In the genomic region with DNA sequence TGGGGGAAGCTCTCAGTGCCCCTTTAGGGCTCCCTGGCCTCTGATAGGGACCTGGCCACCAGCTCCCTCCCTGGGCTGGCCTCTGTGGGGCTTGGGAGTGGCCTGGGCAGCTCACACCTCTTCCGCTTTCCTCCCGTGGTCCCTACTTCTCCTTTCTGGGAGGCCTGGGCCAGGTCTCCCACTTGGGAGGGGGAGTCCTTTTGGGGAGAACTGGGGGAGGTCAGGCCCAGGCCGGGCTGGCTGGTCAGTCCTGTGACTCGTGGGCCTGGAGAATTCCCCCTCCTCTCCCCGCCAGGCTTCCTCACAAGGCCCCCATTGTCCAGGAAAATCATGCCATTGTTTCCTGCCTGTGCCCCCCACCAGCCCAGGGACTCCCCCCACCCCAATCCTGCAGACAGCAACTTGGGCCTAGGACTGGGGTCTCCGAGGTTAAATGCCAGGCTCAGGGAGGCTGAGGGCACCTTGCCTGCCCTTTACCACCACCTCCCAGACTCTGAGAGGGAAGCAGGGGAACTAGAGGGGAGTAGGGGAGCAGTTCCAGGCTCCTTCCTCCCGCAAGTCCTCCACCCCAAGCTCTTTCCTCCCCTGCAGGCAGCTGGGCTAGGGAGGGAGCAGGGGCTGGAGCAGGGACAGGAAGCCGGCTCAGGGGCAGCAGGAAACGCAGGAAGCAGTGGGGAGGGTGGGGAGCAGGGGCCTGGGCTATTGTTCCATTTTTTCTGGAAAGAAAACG, we compare ENCODE assay signal across 8 cellular contexts. TPM values are rescaled to one million over a fixed set of nuclear protein-coding genes. Genes with fewer than 3 reads are reported as not detected.
DNase-seq lines count a peak whose midpoint lies in the region; ATAC-seq and TF ChIP-seq lines count a peak whose summit lies in the region.

No MANE protein-coding gene starts in this region.

- peaks cover 3% of the 10 kb centered on the region for H3K27me3 Mint-ChIP-seq in HFFc6 (ENCODE audit: insufficient read depth)
- no peaks in the 10 kb centered on the region for H3K27me3 Mint-ChIP-seq in activated CD8-positive, alpha-beta T cell treated with anti-CD3 and anti-CD28 coated beads, Interleukin-2, amount 10 ng/mL, durations not matched to agents 7 days and 5 days (ENCODE audit: low read depth)

- intact Hi-C loops in left ventricle myocardium superior (cut with micrococcal nuclease): no loop called here

- peak overlapping the region; percentile 77; the same call in 1 of the 2 replicates for H3K27ac Mint-ChIP-seq in HFFc6
- peak overlapping the region; percentile 53 for H3K27ac Mint-ChIP-seq in activated CD8-positive, alpha-beta T cell treated with anti-CD3 and anti-CD28 coated beads, Interleukin-2, amount 10 ng/mL, durations not matched to agents 7 days and 5 days

- no peaks in the 10 kb centered on the region for H3K9me3 Mint-ChIP-seq in HFFc6
- H3K9me3 Mint-ChIP-seq in activated CD8-positive, alpha-beta T cell treated with anti-CD3 and anti-CD28 coated beads, Interleukin-2, amount 10 ng/mL, durations not matched to agents 7 days and 5 days (ENCODE audit: insufficient read depth): no peaks in the 10 kb centered on the region

- H3K4me1 ChIP-seq in skeletal muscle tissue (ENCODE audit: control insufficient read depth in 3 of 3, insufficient read depth in 3 of 3, low read length in 3 of 3): peaks cover 59 to 65% (median 65%) of the 10 kb centered on the region in 3 donors

- H3K9me3 ChIP-seq in skeletal muscle tissue (ENCODE audit: control insufficient read depth in 3 of 3, low read length in 3 of 3): no peaks in the 10 kb centered on the region

- POLR2A ChIA-PET in activated CD8-positive, alpha-beta T cell treated with anti-CD3 and anti-CD28 coated beads, Interleukin-2, amount 10 ng/mL, durations not matched to agents 7 days and 5 days (lab: Charles Lee): interaction anchor here (0.9 kb wide), 1 partner anchor 34 kb away, joined by 5 read pairs; no protein-coding TSS in a partner anchor

- H3K4me3 ChIP-seq in skeletal muscle tissue (ENCODE audit: low read length in 3 of 3): peak overlapping the region; percentile 90 to 98 (median 95)

- TF ChIP-seq CTCF in HFFc6 (IDR thresholded peaks at IDR 0.05): no peak

- H3K36me3 Mint-ChIP-seq in HFFc6 (ENCODE audit: low read depth): peaks cover 15% of the 10 kb centered on the region
- H3K36me3 Mint-ChIP-seq in activated CD8-positive, alpha-beta T cell treated with anti-CD3 and anti-CD28 coated beads, Interleukin-2, amount 10 ng/mL, durations not matched to agents 7 days and 5 days (ENCODE audit: low read depth): peaks cover 42% of the 10 kb centered on the region

- H3K36me3 ChIP-seq in skeletal muscle tissue (ENCODE audit: control insufficient read depth in 3 of 3, insufficient read depth in 3 of 3, low read length in 3 of 3): peaks cover 2 to 20% (median 10%) of the 10 kb centered on the region in 3 donors

- no peak for DNase-seq in HFFc6
- DNase-seq in activated CD8-positive, alpha-beta T cell treated with anti-CD3 and anti-CD28 coated beads, Interleukin-2, amount 10 ng/mL, durations not matched to agents 7 days and 5 days: no peak
- peak; percentile 70 for DNase-seq in left ventricle myocardium superior
- no peak for DNase-seq in NCI-H2081 treated with DMSO at 0.1 percent for 48 hours (lab: John Stamatoyannopoulos, UW)
- DNase-seq in HuH-7.5 (ENCODE audit: low spot score): no peak

- H3K27ac ChIP-seq in skeletal muscle tissue (ENCODE audit: low read depth, low read length): peak overlapping the region; percentile 26

- H3K4me1 Mint-ChIP-seq in HFFc6 (ENCODE audit: low read depth): peaks cover 48% of the 10 kb centered on the region
- H3K4me1 Mint-ChIP-seq in activated CD8-positive, alpha-beta T cell treated with anti-CD3 and anti-CD28 coated beads, Interleukin-2, amount 10 ng/mL, durations not matched to agents 7 days and 5 days (ENCODE audit: low read depth): peaks cover 49% of the 10 kb centered on the region

- no peak for ATAC-seq in activated CD8-positive, alpha-beta T cell treated with anti-CD3 and anti-CD28 coated beads, Interleukin-2, amount 10 ng/mL, durations not matched to agents 7 days and 5 days
- ATAC-seq in left ventricle myocardium superior (no peak), HG03342 (IDR thresholded peaks at IDR 0.05; ENCODE audit: unreplicated experiment) (no peak), GM19023 (IDR thresholded peaks at IDR 0.05; ENCODE audit: unreplicated experiment) (no peak)

- CTCF ChIA-PET in activated CD8-positive, alpha-beta T cell treated with anti-CD3 and anti-CD28 coated beads, Interleukin-2, amount 10 ng/mL, durations not matched to agents 7 days and 5 days (lab: Charles Lee): interaction anchor here (1.4 to 3.9 kb wide), 5 partner anchors 17 to 71 kb away, joined by 3 to 24 read pairs (median 4); a partner anchor contains a TSS

- no peaks in the 10 kb centered on the region for H3K27me3 ChIP-seq in skeletal muscle tissue (ENCODE audit: control insufficient read depth in 3 of 3, insufficient read depth in 3 of 3, low read length in 3 of 3)

- peak overlapping the region; percentile 69 to 91 (median 91) for H3K9ac ChIP-seq in skeletal muscle tissue (ENCODE audit: low read depth in 1 of 3, low read length in 3 of 3)

- peak overlapping the region; percentile 96 for H3K4me3 Mint-ChIP-seq in HFFc6
- peak overlapping the region; percentile 86 for H3K4me3 Mint-ChIP-seq in activated CD8-positive, alpha-beta T cell treated with anti-CD3 and anti-CD28 coated beads, Interleukin-2, amount 10 ng/mL, durations not matched to agents 7 days and 5 days

RNA-seq across cellular contexts. Expression of a gene that starts 2.8 kb away (rescaled TPM):
- total RNA-seq in HFFc6 (2021; fragmentation: NEBNext Ultra II Directional; extraction: Animal tissue kit (Norgen Biotek cat#: 25700)): 10 to 100 TPM; 42.1 to 51.1 (median 46.5) TPM
- 10 to 100 TPM; 56.7 to 66.5 TPM for total RNA-seq in activated CD8-positive, alpha-beta T cell treated with anti-CD3 and anti-CD28 coated beads, Interleukin-2, amount 10 ng/mL, durations not matched to agents 7 days and 5 days
- total RNA-seq in left ventricle myocardium superior (39.0 TPM), skeletal muscle tissue (23.0 TPM)

RNA-seq across cellular contexts. Expression of a gene that starts 4.4 kb away (rescaled TPM):
- 10 to 100 TPM; 51.5 to 66.7 (median 57.3) TPM for total RNA-seq in HFFc6 (2021; fragmentation: NEBNext Ultra II Directional; extraction: Animal tissue kit (Norgen Biotek cat#: 25700))
- 10 to 100 TPM; 50.1 to 54.8 TPM for total RNA-seq in activated CD8-positive, alpha-beta T cell treated with anti-CD3 and anti-CD28 coated beads, Interleukin-2, amount 10 ng/mL, durations not matched to agents 7 days and 5 days
- 11.8 TPM for total RNA-seq in left ventricle myocardium superior
- total RNA-seq in skeletal muscle tissue: 4.7 TPM

RNA-seq across cellular contexts. Expression of a gene that starts 15.6 kb away (rescaled TPM):
- under 1 TPM in 3 of 6 experiments, not detected in 3; 0.16 to 0.31 (median 0.30) TPM for total RNA-seq in HFFc6 (2021; fragmentation: NEBNext Ultra II Directional; extraction: Animal tissue kit (Norgen Biotek cat#: 25700))
- total RNA-seq in activated CD8-positive, alpha-beta T cell treated with anti-CD3 and anti-CD28 coated beads, Interleukin-2, amount 10 ng/mL, durations not matched to agents 7 days and 5 days: under 1 TPM; 0.95 to 0.99 TPM
- 0.94 TPM for total RNA-seq in left ventricle myocardium superior
- total RNA-seq in skeletal muscle tissue: not detected

RNA-seq across cellular contexts. Expression of a gene that starts 26.7 kb away (rescaled TPM):
- total RNA-seq in HFFc6 (2021; fragmentation: NEBNext Ultra II Directional; extraction: Animal tissue kit (Norgen Biotek cat#: 25700)): 10 to 100 TPM; 23.0 to 41.3 (median 38.3) TPM
- 100 to 1,000 TPM; 245 to 274 TPM for total RNA-seq in activated CD8-positive, alpha-beta T cell treated with anti-CD3 and anti-CD28 coated beads, Interleukin-2, amount 10 ng/mL, durations not matched to agents 7 days and 5 days
- 32.0 TPM for total RNA-seq in left ventricle myocardium superior
- total RNA-seq in skeletal muscle tissue: 15.7 TPM

RNA-seq across cellular contexts. Expression of a gene that starts 35.3 kb away (rescaled TPM):
- total RNA-seq in HFFc6 (2021; fragmentation: NEBNext Ultra II Directional; extraction: Animal tissue kit (Norgen Biotek cat#: 25700)): 10 to 100 TPM; 47.5 to 69.3 (median 61.3) TPM
- 10 to 100 TPM; 94.4 to 95.3 TPM for total RNA-seq in activated CD8-positive, alpha-beta T cell treated with anti-CD3 and anti-CD28 coated beads, Interleukin-2, amount 10 ng/mL, durations not matched to agents 7 days and 5 days
- total RNA-seq in left ventricle myocardium superior (57.3 TPM), skeletal muscle tissue (157 TPM)
